ENCODE assay signal across 14 cellular contexts in the genomic region with DNA sequence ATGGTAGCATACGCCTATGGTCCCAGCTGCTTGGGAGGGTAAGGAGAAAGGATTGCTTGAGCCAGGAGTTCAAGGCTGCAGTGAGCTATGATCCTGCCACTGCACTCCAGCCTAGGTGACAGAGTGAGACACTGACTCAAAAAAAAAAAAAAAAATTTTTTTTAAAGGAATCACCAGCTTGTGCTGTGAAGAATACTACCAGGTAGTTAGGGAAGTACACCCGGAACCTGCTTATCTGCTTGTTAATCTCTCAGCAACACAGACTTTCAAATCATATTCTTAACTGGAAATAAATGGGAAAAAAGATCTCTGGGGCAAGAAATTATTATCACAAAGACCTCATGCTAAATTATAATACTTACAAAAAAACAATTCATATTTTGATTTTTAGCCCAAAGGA.
"Had no signal": no experiment of that assay in that cellular context is flagged by ENCODE, and none has a peak within 500 bp of the region (broad histone marks: within the 10 kb centered on the region; RNA-seq: fewer than 3 reads in every experiment).

No MANE protein-coding gene starts in this region.

- H3K4me3 ChIP-seq: esophagus squamous epithelium, tibial artery, uterus had no signal

- H3K27me3 Mint-ChIP-seq: activated CD4-positive, alpha-beta memory T cell treated with anti-CD3 and anti-CD28 coated beads for 36 hours; activated CD4-positive, alpha-beta T cell treated with anti-CD3 and anti-CD28 coated beads for 36 hours; activated T-cell treated with anti-CD3 and anti-CD28 coated beads, Interleukin-2, amount 50 U/mL, for 24 hours; naive B cell had no signal

- H3K4me3 Mint-ChIP-seq: activated CD4-positive, alpha-beta memory T cell treated with anti-CD3 and anti-CD28 coated beads for 36 hours; activated CD4-positive, alpha-beta T cell treated with anti-CD3 and anti-CD28 coated beads for 36 hours; activated T-cell treated with anti-CD3 and anti-CD28 coated beads, Interleukin-2, amount 50 U/mL, for 24 hours; naive B cell had no signal

- H3K4me1 ChIP-seq: parathyroid adenoma, uterus had no signal

- H3K27ac ChIP-seq: coronary artery, parathyroid adenoma, tibial artery, uterus had no signal

- DNase-seq: activated CD4-positive, alpha-beta memory T cell treated with anti-CD3 and anti-CD28 coated beads for 36 hours; activated CD4-positive, alpha-beta T cell treated with anti-CD3 and anti-CD28 coated beads for 36 hours; activated naive CD4-positive, alpha-beta T cell treated with anti-CD3 and anti-CD28 coated beads, Interleukin-2, amount 50 U/mL, for 16 hours; activated T-cell treated with anti-CD3 and anti-CD28 coated beads, Interleukin-2, amount 50 U/mL, for 24 hours; effector CD8-positive, alpha-beta T cell; esophagus squamous epithelium; naive B cell; stimulated activated CD4-positive, alpha-beta T cell treated with anti-CD3 and anti-CD28 coated beads, Interleukin-12 subunit alpha, Interleukin-12 subunit beta, amount 100 ng/mL, for 4 hours; stimulated activated CD4-positive, alpha-beta T cell treated with anti-CD3 and anti-CD28 coated beads, Interleukin-2, amount 100 ng/mL, for 24 hours; T-helper 1 cell; tibial artery; uterus had no signal

- H3K36me3 ChIP-seq: esophagus squamous epithelium, tibial artery, uterus had no signal

- H3K27me3 ChIP-seq: esophagus squamous epithelium, tibial artery, uterus had no signal

- H3K36me3 Mint-ChIP-seq: activated CD4-positive, alpha-beta memory T cell treated with anti-CD3 and anti-CD28 coated beads for 36 hours; naive B cell had no signal

- H3K9me3 Mint-ChIP-seq: activated CD4-positive, alpha-beta memory T cell treated with anti-CD3 and anti-CD28 coated beads for 36 hours; activated T-cell treated with anti-CD3 and anti-CD28 coated beads, Interleukin-2, amount 50 U/mL, for 24 hours; naive B cell had no signal

- ATAC-seq: activated CD4-positive, alpha-beta T cell treated with anti-CD3 and anti-CD28 coated beads for 36 hours had no signal

- H3K9me3 ChIP-seq: esophagus squamous epithelium, tibial artery, uterus had no signal

- H3K27ac Mint-ChIP-seq: activated CD4-positive, alpha-beta memory T cell treated with anti-CD3 and anti-CD28 coated beads for 36 hours; activated CD4-positive, alpha-beta T cell treated with anti-CD3 and anti-CD28 coated beads for 36 hours; activated T-cell treated with anti-CD3 and anti-CD28 coated beads, Interleukin-2, amount 50 U/mL, for 24 hours; naive B cell had no signal
